9 cellular contexts compared by ENCODE assay signal in genomic region chr16:586645-587590, GRCh38. TPM values are rescaled to one million over a fixed set of nuclear protein-coding genes. Genes with fewer than 3 reads are reported as not detected.
A peak's percentile ranks its signal among the peaks of the same experiment; 100 is the strongest.
DNase-seq lines count a peak whose midpoint lies in the region; ATAC-seq and TF ChIP-seq lines count a peak whose summit lies in the region.
"Had no signal": no experiment of that assay in that cellular context is flagged by ENCODE, and none has a peak within 500 bp of the region (broad histone marks: within the 10 kb centered on the region; RNA-seq: fewer than 3 reads in every experiment).

No MANE protein-coding gene starts in this region.

- H3K4me1 ChIP-seq in HEK293 (ENCODE audit: control insufficient read depth, insufficient read depth, low read length): peaks cover 9% of the 10 kb centered on the region; the same call in 1 of the 2 replicates

- H3K9me3 ChIP-seq in HEK293 (ENCODE audit: control insufficient read depth, insufficient read depth, low read depth, low read length): no peaks in the 10 kb centered on the region

- DNase-seq in CD14-positive monocyte (ENCODE audit: low spot score) (no peak), mesothelial cell of epicardium (ENCODE audit: low spot score in 2 of 2, unreplicated experiment in 2 of 2) (no peak), NCI-H1105 treated with DMSO at 0.1 percent for 48 hours (lab: John Stamatoyannopoulos, UW) (no peak)
- DNase-seq in activated naive CD8-positive, alpha-beta T cell treated with anti-CD3 and anti-CD28 coated beads for 36 hours: no peak
- DNase-seq in activated CD4-positive, CD25-positive, alpha-beta regulatory T cell (lab: John Stamatoyannopoulos, UW): no peak
- DNase-seq: HCEC 1CT had no signal

- CTCF ChIA-PET in HEK293 (lab: Yijun Ruan, JAX): interaction anchor here (0.6 to 1.1 kb wide), 3 partner anchors 15 to 195 kb away, joined by 3 to 4 read pairs (median 3); no protein-coding TSS in a partner anchor

- peak overlapping the region; percentile 94; the same call in 1 of the 2 replicates for H3K27ac ChIP-seq in HEK293 (ENCODE audit: extremely low read depth, low read depth, low read length)

- H3K4me1 Mint-ChIP-seq in CD14-positive monocyte (peaks cover 28% of the 10 kb centered on the region), mesothelial cell of epicardium (peaks cover 31% of the 10 kb centered on the region)
- H3K4me1 Mint-ChIP-seq in activated naive CD8-positive, alpha-beta T cell treated with anti-CD3 and anti-CD28 coated beads for 36 hours: peaks cover 16% of the 10 kb centered on the region

- H3K4me3 ChIP-seq in HEK293 (ENCODE audit: low read depth, low read length): no peak overlapping the region

- POLR2A ChIA-PET in HEK293 (lab: Yijun Ruan, JAX): interaction anchor here (0.8 to 2.2 kb wide), 4 partner anchors 44 to 195 kb away, joined by 3 to 8 read pairs (median 6); partner anchors contain the start of gene METTL26

- TF ChIP-seq CTCF in CD14-positive monocyte (IDR thresholded peaks at IDR 0.05) (no peak), HEK293 (tag by site-specific recombination; IDR thresholded peaks at IDR 0.05) (no peak), mesothelial cell of epicardium (IDR thresholded peaks at IDR 0.05; ENCODE audit: unreplicated experiment) (no peak)

- H3K36me3 Mint-ChIP-seq in CD14-positive monocyte: no peaks in the 10 kb centered on the region
- peaks cover 11% of the 10 kb centered on the region for H3K36me3 Mint-ChIP-seq in activated naive CD8-positive, alpha-beta T cell treated with anti-CD3 and anti-CD28 coated beads for 36 hours
- H3K36me3 Mint-ChIP-seq in mesothelial cell of epicardium: no peaks in the 10 kb centered on the region

- H3K9me3 Mint-ChIP-seq in CD14-positive monocyte: peaks cover 0 to 3% (median 0%) of the 10 kb centered on the region in 7 donors
- H3K9me3 Mint-ChIP-seq in activated naive CD8-positive, alpha-beta T cell treated with anti-CD3 and anti-CD28 coated beads for 36 hours: no peaks in the 10 kb centered on the region
- no peaks in the 10 kb centered on the region for H3K9me3 Mint-ChIP-seq in mesothelial cell of epicardium

- H3K27me3 Mint-ChIP-seq in CD14-positive monocyte (ENCODE audit: low read depth in 3 of 3) (peaks cover 2 to 16% (median 12%) of the 10 kb centered on the region in 3 donors), mesothelial cell of epicardium (ENCODE audit: low read depth) (peaks cover 7% of the 10 kb centered on the region)
- peaks cover 7% of the 10 kb centered on the region for H3K27me3 Mint-ChIP-seq in activated naive CD8-positive, alpha-beta T cell treated with anti-CD3 and anti-CD28 coated beads for 36 hours

- H3K36me3 ChIP-seq in HEK293 (ENCODE audit: control insufficient read depth in 2 of 2, insufficient read depth in 1 of 2, low read length in 2 of 2): peaks cover 0 to 8% of the 10 kb centered on the region in 2 experiments; a peak in 1 of 3 replicates

- H3K27ac Mint-ChIP-seq in CD14-positive monocyte: peak overlapping the region in 4 of 7 donors; percentile 40 to 68 (median 46)
- peak overlapping the region; percentile 97 for H3K27ac Mint-ChIP-seq in activated naive CD8-positive, alpha-beta T cell treated with anti-CD3 and anti-CD28 coated beads for 36 hours
- peak overlapping the region; percentile 84 for H3K27ac Mint-ChIP-seq in mesothelial cell of epicardium

- ATAC-seq in HG02763 (IDR thresholded peaks at IDR 0.05; ENCODE audit: unreplicated experiment): no peak
- no peak for ATAC-seq in HG03565 (IDR thresholded peaks at IDR 0.05; ENCODE audit: unreplicated experiment)

- H3K4me3 Mint-ChIP-seq in CD14-positive monocyte (peak overlapping the region; percentile 57 to 88), mesothelial cell of epicardium (peak overlapping the region; percentile 89)
- H3K4me3 Mint-ChIP-seq in activated naive CD8-positive, alpha-beta T cell treated with anti-CD3 and anti-CD28 coated beads for 36 hours: peak overlapping the region; percentile 93

- intact Hi-C loops in CD14-positive monocyte (cut with micrococcal nuclease): loop anchor here (5.0 kb wide), 1 partner anchor 95 kb away; the partner anchor contains the start of genes JMJD8 (in 2 of the 2) and STUB1 (in 2 of the 2)

TF ChIP-seq in HEK293, 187 proteins besides CTCF, POLR2A, EP300 and RAD21 (continues in another document):
- TF ChIP-seq SCRT2 (tag by site-specific recombination; IDR thresholded peaks at IDR 0.05): peak; percentile 95
- no peak for TF ChIP-seq ZNF239 (tag by site-specific recombination; IDR thresholded peaks at IDR 0.05)
- peak; percentile 16; the same call in 1 of the 2 replicates for TF ChIP-seq PATZ1 (tag by site-specific recombination; IDR thresholded peaks at IDR 0.05)
- TF ChIP-seq PRDM6 (tag by site-specific recombination; IDR thresholded peaks at IDR 0.05): no peak
- no peak for TF ChIP-seq ZNF560 (tag by site-specific recombination; IDR thresholded peaks at IDR 0.05; ENCODE audit: borderline replicate concordance)
- 0 out of 2 replicates have a peak, but pooled peaks have one; percentile 25 for TF ChIP-seq ZNF2 (tag by site-specific recombination; IDR thresholded peaks at IDR 0.05)
- TF ChIP-seq ZNF624 (tag by site-specific recombination; IDR thresholded peaks at IDR 0.05): no peak
- TF ChIP-seq EGR2 (tag by site-specific recombination; IDR thresholded peaks at IDR 0.05; ENCODE audit: low read depth): no peak
- TF ChIP-seq, protein P1, sequence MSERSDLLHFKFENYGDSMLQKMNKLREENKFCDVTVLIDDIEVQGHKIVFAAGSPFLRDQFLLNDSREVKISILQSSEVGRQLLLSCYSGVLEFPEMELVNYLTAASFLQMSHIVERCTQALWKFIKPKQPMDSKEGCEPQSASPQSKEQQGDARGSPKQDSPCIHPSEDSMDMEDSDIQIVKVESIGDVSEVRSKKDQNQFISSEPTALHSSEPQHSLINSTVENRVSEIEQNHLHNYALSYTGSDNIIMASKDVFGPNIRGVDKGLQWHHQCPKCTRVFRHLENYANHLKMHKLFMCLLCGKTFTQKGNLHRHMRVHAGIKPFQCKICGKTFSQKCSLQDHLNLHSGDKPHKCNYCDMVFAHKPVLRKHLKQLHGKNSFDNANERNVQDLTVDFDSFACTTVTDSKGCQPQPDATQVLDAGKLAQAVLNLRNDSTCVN (tag by site-specific recombination; optimal IDR thresholded peaks at IDR 0.05): no peak
- TF ChIP-seq IKZF3 (tag by site-specific recombination; IDR thresholded peaks at IDR 0.05): peak; percentile 55; the same call in 1 of the 2 replicates
- TF ChIP-seq KLF10 (tag by site-specific recombination; IDR thresholded peaks at IDR 0.05): no peak

RNA-seq across cellular contexts. Expression of gene RAB40C, which starts 2.9 kb away (rescaled TPM):
- 10 to 100 TPM; 10.0 to 10.9 TPM for polyA plus RNA-seq in CD14-positive monocyte
- total RNA-seq in activated naive CD8-positive, alpha-beta T cell treated with anti-CD3 and anti-CD28 coated beads for 36 hours: 1 to 10 TPM; 7.2 to 7.6 TPM
- total RNA-seq in mesothelial cell of epicardium: 23.2 to 26.2 TPM (median 25.5 TPM) in 3 replicates

RNA-seq across cellular contexts. Expression of gene PIGQ, which starts 17.1 kb away (rescaled TPM):
- 10 to 100 TPM; 11.4 to 12.1 TPM for polyA plus RNA-seq in CD14-positive monocyte
- 10 to 100 TPM; 28.8 to 29.1 TPM for total RNA-seq in activated naive CD8-positive, alpha-beta T cell treated with anti-CD3 and anti-CD28 coated beads for 36 hours
- total RNA-seq in mesothelial cell of epicardium: 78.5 to 86.7 TPM (median 84.8 TPM) in 3 replicates

RNA-seq across cellular contexts. Expression of gene NHLRC4, which starts 20.1 kb away (rescaled TPM):
- polyA plus RNA-seq in CD14-positive monocyte: under 1 TPM; 0.29 to 0.57 TPM
- under 1 TPM; 0.54 to 0.76 TPM for total RNA-seq in activated naive CD8-positive, alpha-beta T cell treated with anti-CD3 and anti-CD28 coated beads for 36 hours
- total RNA-seq in mesothelial cell of epicardium: 2.3 to 3.0 TPM (median 2.7 TPM) in 3 replicates

RNA-seq across cellular contexts. Expression of gene PRR35, which starts 26.7 kb away (rescaled TPM):
- polyA plus RNA-seq in CD14-positive monocyte: not detected
- total RNA-seq in activated naive CD8-positive, alpha-beta T cell treated with anti-CD3 and anti-CD28 coated beads for 36 hours: not detected
- 0.25 TPM in 1 of 3 replicates, not detected in the others for total RNA-seq in mesothelial cell of epicardium

RNA-seq across cellular contexts. Expression of gene WFIKKN1, which starts 43.9 kb away (rescaled TPM):
- polyA plus RNA-seq in CD14-positive monocyte: not detected
- under 1 TPM in 1 of 2 experiments, not detected in 1; 0.10 TPM for total RNA-seq in activated naive CD8-positive, alpha-beta T cell treated with anti-CD3 and anti-CD28 coated beads for 36 hours
- total RNA-seq in mesothelial cell of epicardium: 0.47 to 0.94 TPM (median 0.84 TPM) in 3 replicates

Comparison
In these comparisons a context has a peak if more than half of its experiments do, and no peak if none do; other contexts are left out.
1. H3K27ac Mint-ChIP-seq: peak in every context shown above with its lines; median percentile 97 in activated naive CD8-positive, alpha-beta T cell treated with anti-CD3 and anti-CD28 coated beads for 36 hours; 84 in mesothelial cell of epicardium; 46 in CD14-positive monocyte.